8 cellular contexts compared by ENCODE assay signal in genomic region chr5:157108961-157109360, GRCh38. TPM values are rescaled to one million over a fixed set of nuclear protein-coding genes. Genes with fewer than 3 reads are reported as not detected.
A peak's percentile ranks its signal among the peaks of the same experiment; 100 is the strongest.
DNase-seq lines count a peak whose midpoint lies in the region; ATAC-seq, FAIRE-seq and TF ChIP-seq lines count a peak whose summit lies in the region.

Gene HAVCR2, minus strand, starts transcription at chr5:157109044. Its CDS starts 61 bp downstream, at chr5:157108983.

- no peak for TF ChIP-seq CTCF in endodermal cell (conservative IDR thresholded peaks at IDR 0.05)

- intact Hi-C loops in sciatic nerve (cut with DNase I), result no loop called here

- peak; percentile 28 for TF ChIP-seq POLR2A in GM19099 (IDR thresholded peaks at IDR 0.05; ENCODE audit: extremely low read depth, insufficient read length, low read depth)

- H3K27me3 ChIP-seq in duodenal mucosa (ENCODE audit: control insufficient read depth in 1 of 2, insufficient read depth in 2 of 2, low read length in 2 of 2) (no peaks in the 10 kb centered on the region), endodermal cell (ENCODE audit: control insufficient read depth, insufficient read depth, low read length, poor library complexity, severe bottlenecking) (no peaks in the 10 kb centered on the region)

- DNase-seq in UCSD-AML1 (lab: John Stamatoyannopoulos, UW; ENCODE audit: unreplicated experiment) (peak; percentile 53), sciatic nerve (ENCODE audit: low spot score) (no peak), NCI-H1436 treated with DMSO at 0.1 percent for 48 hours (lab: John Stamatoyannopoulos, UW) (no peak), endodermal cell (no peak), frontal cortex (ENCODE audit: low spot score in 2 of 2) (no peak)

- H3K36me3 Mint-ChIP-seq in endodermal cell (ENCODE audit: low read depth), result no peaks in the 10 kb centered on the region

- H3K9me3 Mint-ChIP-seq in endodermal cell, result no peaks in the 10 kb centered on the region

- no peaks in the 10 kb centered on the region for H3K4me1 Mint-ChIP-seq in endodermal cell

- H3K9me3 ChIP-seq in duodenal mucosa (ENCODE audit: control insufficient read depth in 1 of 2, low read length in 2 of 2), result no peaks in the 10 kb centered on the region
- H3K9me3 ChIP-seq in endodermal cell (ENCODE audit: control insufficient read depth, low read length), result no peaks in the 10 kb centered on the region

- WGBS in endodermal cell (ENCODE audit: insufficient coverage in 1 of 2, insufficient read length in 1 of 2), 2 experiments, result 91 to 96% methylated on average over 3 of the region's 3 CpGs

- no peaks in the 10 kb centered on the region for H3K4me1 ChIP-seq in duodenal mucosa (ENCODE audit: control insufficient read depth in 1 of 2, insufficient read depth in 2 of 2, low read length in 2 of 2)
- no peaks in the 10 kb centered on the region for H3K4me1 ChIP-seq in endodermal cell (ENCODE audit: control insufficient read depth, insufficient read depth, low read length)

- H3K9ac ChIP-seq in duodenal mucosa (ENCODE audit: low read depth in 1 of 2, low read length in 2 of 2) (peak within 1 kb of the TSS in 1 of 2 donors; percentile 21), endodermal cell (ENCODE audit: extremely low read depth, low read length, poor library complexity, severe bottlenecking) (no peak within 1 kb of the TSS)

- no peak within 1 kb of the TSS for H3K4me3 Mint-ChIP-seq in endodermal cell

- no peaks in the 10 kb centered on the region for H3K36me3 ChIP-seq in duodenal mucosa (ENCODE audit: control insufficient read depth in 1 of 2, insufficient read depth in 2 of 2, low read length in 2 of 2)
- H3K36me3 ChIP-seq in endodermal cell (ENCODE audit: control insufficient read depth, insufficient read depth, low read length), result no peaks in the 10 kb centered on the region

- no peaks in the 10 kb centered on the region for H3K27me3 Mint-ChIP-seq in endodermal cell (ENCODE audit: insufficient read depth)

- H3K4me3 ChIP-seq in duodenal mucosa (ENCODE audit: low read depth in 1 of 2, low read length in 2 of 2) (peak within 1 kb of the TSS; percentile 27 to 32), endodermal cell (ENCODE audit: low read length) (no peak within 1 kb of the TSS)

- H3K27ac Mint-ChIP-seq in endodermal cell, result no peak within 1 kb of the TSS

- peak within 1 kb of the TSS; percentile 26 for H3K27ac ChIP-seq in duodenal mucosa (ENCODE audit: low read depth, low read length)
- no peak within 1 kb of the TSS for H3K27ac ChIP-seq in endodermal cell (ENCODE audit: low read depth, low read length)

- FAIRE-seq in frontal cortex (lab: Jason Lieb, UNC), result no peak

- ATAC-seq in HG03103 (IDR thresholded peaks at IDR 0.05; ENCODE audit: low read depth, unreplicated experiment), result peak; percentile 84
- ATAC-seq in sciatic nerve, result peak; percentile 84

RNA-seq across cellular contexts. Expression of gene HAVCR2, which starts in this region (rescaled TPM):
- 11.8 TPM for total RNA-seq in sciatic nerve
- under 1 TPM; 0.33 to 0.35 TPM for total RNA-seq in endodermal cell
- polyA plus RNA-seq in endodermal cell (2013, experiment 1 of 2), result 0.32 TPM
- polyA plus RNA-seq in endodermal cell (2013, experiment 2 of 2), result 0.58 TPM
- total RNA-seq in frontal cortex, result 7.3 TPM
